ENCODE assay signal across 11 cellular contexts in the genomic region with DNA sequence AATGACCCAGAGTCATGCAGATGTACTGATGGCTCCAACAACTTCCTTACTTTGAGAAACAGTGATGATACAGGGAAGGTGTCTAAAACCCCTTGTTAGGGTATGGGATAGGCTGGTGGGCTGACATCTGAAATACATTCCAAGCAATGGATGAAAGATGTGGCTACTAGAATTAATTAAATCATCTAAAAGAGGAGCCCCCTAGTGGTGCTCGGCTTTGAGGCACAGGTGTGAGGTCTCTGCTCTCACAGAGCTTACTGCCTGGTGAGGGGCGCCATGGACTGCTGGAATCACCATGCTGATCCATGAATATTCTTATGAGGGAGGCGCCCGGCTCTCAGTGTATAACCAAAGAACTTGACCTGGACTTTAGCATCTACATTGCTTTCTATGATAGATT. TPM values are rescaled to one million over a fixed set of nuclear protein-coding genes. Genes with fewer than 3 reads are reported as not detected.
DNase-seq lines count a peak whose midpoint lies in the region; ATAC-seq, FAIRE-seq and TF ChIP-seq lines count a peak whose summit lies in the region.
"Had no signal": no experiment of that assay in that cellular context is flagged by ENCODE, and none has a peak within 500 bp of the region (broad histone marks: within the 10 kb centered on the region; RNA-seq: fewer than 3 reads in every experiment).

No MANE protein-coding gene starts in this region.

- H3K9me3 ChIP-seq in HEK293 (ENCODE audit: control insufficient read depth, insufficient read depth, low read depth, low read length) (no peaks in the 10 kb centered on the region), HepG2 (ENCODE audit: low read length) (no peaks in the 10 kb centered on the region)
- H3K9me3 ChIP-seq: right atrium auricular region had no signal

- 93% methylated on average over 4 of the region's 4 CpGs for WGBS in HepG2 (ENCODE audit: low lambda C conversion rate)

- no peak overlapping the region for H3K27ac ChIP-seq in HEK293 (ENCODE audit: extremely low read depth, low read depth, low read length)
- no peak overlapping the region for H3K27ac ChIP-seq in HepG2 (ENCODE audit: extremely low read length, insufficient read depth, low read length)
- H3K27ac ChIP-seq: right atrium auricular region, SK-N-MC had no signal

- H3K4me1 ChIP-seq in HEK293 (ENCODE audit: control insufficient read depth, insufficient read depth, low read length) (no peaks in the 10 kb centered on the region), HepG2 (ENCODE audit: insufficient read depth, low read length) (no peaks in the 10 kb centered on the region)
- H3K4me1 ChIP-seq: right atrium auricular region had no signal

- H3K9ac ChIP-seq in HepG2 (ENCODE audit: insufficient read depth, low read depth, low read length) = no peak overlapping the region

- ATAC-seq in HepG2 = peak; percentile 71
- ATAC-seq in GM21381 (IDR thresholded peaks at IDR 0.05; ENCODE audit: unreplicated experiment) = no peak
- no peak for ATAC-seq in GM19455 (IDR thresholded peaks at IDR 0.05; ENCODE audit: unreplicated experiment)

- no peak overlapping the region for H3K4me2 ChIP-seq in HepG2 (ENCODE audit: low read depth, low read length)

- TF ChIP-seq EP300 in HepG2 (IDR thresholded peaks at IDR 0.05; ENCODE audit: low read depth in 2 of 2, low read length in 2 of 2) (no peak), HepG2 (CRISPR knock-in tag; IDR thresholded peaks at IDR 0.05; ENCODE audit: borderline replicate concordance) (no peak)

- H3K4me3 ChIP-seq in HEK293 (ENCODE audit: low read depth, low read length) (no peak overlapping the region), HepG2 (replicated peaks in 1 of 3; ENCODE audit: insufficient read depth in 1 of 3, low read depth in 2 of 3, low read length in 3 of 3) (no peak overlapping the region)
- H3K4me3 ChIP-seq: right atrium auricular region, SK-N-MC had no signal

- CTCF ChIA-PET in HEK293 (lab: Yijun Ruan, JAX) (interaction anchor here (0.6 to 4.2 kb wide), 50 partner anchors 9 to 1444 kb away, joined by 3 to 23 read pairs (median 4); no protein-coding TSS in a partner anchor), HepG2 (lab: Yijun Ruan, JAX; ENCODE audit: low intra/inter-chr PET ratio, low total read pairs) (interaction anchor here (1.6 kb wide), 1 partner anchor 130 kb away, joined by 3 read pairs; no protein-coding TSS in a partner anchor)

- TF ChIP-seq CTCF in HEK293 (tag by site-specific recombination; IDR thresholded peaks at IDR 0.05) (0 out of 2 replicates have a peak, but pooled peaks have one; percentile 21), HepG2 (CRISPR knock-in tag; IDR thresholded peaks at IDR 0.05) (peak; percentile 43)

- no peaks in the 10 kb centered on the region for H3K27me3 ChIP-seq in HepG2 (ENCODE audit: control insufficient read depth in 1 of 2, insufficient read depth in 2 of 2, low read length in 2 of 2)
- H3K27me3 ChIP-seq: right atrium auricular region had no signal

- in situ Hi-C loops in HepG2 (cut with HindIII; ENCODE audit: extremely low pct_ligation_motif_present, low pct_unique_long_range_greater_than_20kb) = no loop called here

- H3K79me2 ChIP-seq in HepG2 (ENCODE audit: insufficient read depth, low read length) = peaks cover 2% of the 10 kb centered on the region

- no TSS peak for BruUV-seq in HepG2 (replicated peaks; lab: Mats Ljungman, UMichigan)

- POLR2A ChIA-PET in HEK293 (lab: Yijun Ruan, JAX) (interaction anchor here (0.5 kb wide), 1 partner anchor 8 kb away, joined by 3 read pairs; no protein-coding TSS in a partner anchor), HepG2 (lab: Yijun Ruan, JAX) (interaction anchor here (1.6 kb wide), 1 partner anchor 50 kb away, joined by 4 read pairs; no protein-coding TSS in a partner anchor)

- H4K20me1 ChIP-seq in HepG2 (ENCODE audit: insufficient read depth, low read length) = peaks cover 4% of the 10 kb centered on the region; the same call in 1 of the 2 replicates

- FAIRE-seq in HepG2 (lab: Jason Lieb, UNC) = no peak

- no peak for TF ChIP-seq RAD21 in HepG2 (CRISPR knock-in tag; IDR thresholded peaks at IDR 0.05)

- TF ChIP-seq POLR2A in HepG2 (IDR thresholded peaks at IDR 0.05; ENCODE audit: insufficient read depth in 1 of 2, low read depth in 2 of 2, low read length in 2 of 2) = no peak

- intact Hi-C loops in HepG2 (cut with micrococcal nuclease; ENCODE audit: unreplicated experiment) = no loop called here

- peak; percentile 27 for DNase-seq in COLO668 (lab: John Stamatoyannopoulos, UW; ENCODE audit: unreplicated experiment)
- peak; percentile 4 for DNase-seq in activated CD4-positive, alpha-beta T cell treated with anti-CD3 and anti-CD28 coated beads, Interleukin-2, amount 50 U/mL, for 1 hour
- DNase-seq in HepG2 (ENCODE audit: low spot score) = no peak
- no peak for DNase-seq in putamen (ENCODE audit: low spot score)
- no peak for DNase-seq in NCI-H187 treated with DMSO at 0.1 percent for 48 hours (lab: John Stamatoyannopoulos, UW)
- DNase-seq: effector CD4-positive, alpha-beta T cell had no signal

- H3K36me3 ChIP-seq in HEK293 (ENCODE audit: control insufficient read depth in 2 of 2, insufficient read depth in 1 of 2, low read length in 2 of 2) = no peaks in the 10 kb centered on the region
- H3K36me3 ChIP-seq in HepG2 (replicated peaks in 1 of 2; ENCODE audit: control insufficient read depth in 1 of 2, insufficient read depth in 2 of 2, low read length in 2 of 2) = peaks cover 3 to 9% of the 10 kb centered on the region in 2 experiments; a peak in 2 of 5 replicates
- H3K36me3 ChIP-seq: right atrium auricular region had no signal

- H2AFZ ChIP-seq in HepG2 (ENCODE audit: low read length) = no peak overlapping the region

TF ChIP-seq in HEK293, 187 proteins besides CTCF, POLR2A, EP300 and RAD21 (continues in another document):
- TF ChIP-seq KLF16 (tag by site-specific recombination; IDR thresholded peaks at IDR 0.05) (no peak), ZNF175 (tag by site-specific recombination; IDR thresholded peaks at IDR 0.05) (no peak), ZNF610 (tag by site-specific recombination; IDR thresholded peaks at IDR 0.05; ENCODE audit: borderline replicate concordance) (no peak), ZNF157 (tag by site-specific recombination; IDR thresholded peaks at IDR 0.05) (no peak), ZNF560 (tag by site-specific recombination; IDR thresholded peaks at IDR 0.05; ENCODE audit: borderline replicate concordance) (no peak), ZNF423 (tag by site-specific recombination; IDR thresholded peaks at IDR 0.05) (no peak)

TF ChIP-seq in HepG2, 621 proteins besides CTCF, POLR2A, EP300 and RAD21:
- no peak for TF ChIP-seq PCBP1 (IDR thresholded peaks at IDR 0.05; ENCODE audit: borderline replicate concordance, low read depth, low read length)
- no peak for TF ChIP-seq PRPF4 (IDR thresholded peaks at IDR 0.05; ENCODE audit: low read depth, low read length, poor library complexity, severe bottlenecking)
- no peak for TF ChIP-seq ZNF30 (CRISPR knock-in tag; IDR thresholded peaks at IDR 0.05)

RNA-seq across cellular contexts. Expression of a gene that starts 48.5 kb away (rescaled TPM):
- 27.1 and 37.9 TPM in 2 replicates for total RNA-seq in HepG2 (2016; rRNA removed; fragmentation: Illumina TruSeq; extraction: Trizol)
- 28.1 and 31.3 TPM in 2 replicates for total RNA-seq in HepG2 (2016; cell fraction: cytosol; rRNA removed; fragmentation: Illumina TruSeq; extraction: Trizol; ENCODE audit: low read depth)
- 27.0 and 27.4 TPM in 2 replicates for total RNA-seq in HepG2 (2016; cell fraction: insoluble cytoplasmic fraction; rRNA removed; fragmentation: Illumina TruSeq; extraction: Trizol)
- total RNA-seq in HepG2 (2016; cell fraction: membrane; rRNA removed; fragmentation: Illumina TruSeq; extraction: Trizol) = 74.8 and 75.1 TPM in 2 replicates
- 9.7 and 12.9 TPM in 2 replicates for total RNA-seq in HepG2 (2016; cell fraction: nucleus; rRNA removed; fragmentation: Illumina TruSeq; extraction: Trizol)
- 64.3 and 69.5 TPM in 2 replicates for polyA plus RNA-seq in HepG2 (2011; rRNA removed)
- 72.9 and 80.9 TPM in 2 replicates for polyA plus RNA-seq in HepG2 (2011; cell fraction: cytosol; rRNA removed)
- 15.1 and 22.2 TPM in 2 replicates for polyA plus RNA-seq in HepG2 (2011; cell fraction: nucleus; rRNA removed)
- polyA plus RNA-seq in HepG2 (2012) = 49.1 and 73.9 TPM in 2 replicates
- polyA plus RNA-seq in HepG2 (2016; cell fraction: cytosol; fragmentation: Illumina TruSeq; extraction: Trizol; ENCODE audit: low read depth) = 94.4 and 111 TPM in 2 replicates
- 59.8 and 79.1 TPM in 2 replicates for polyA plus RNA-seq in HepG2 (2016; cell fraction: insoluble cytoplasmic fraction; fragmentation: Illumina TruSeq; extraction: Trizol; ENCODE audit: low read depth)
- polyA plus RNA-seq in HepG2 (2016; cell fraction: membrane; fragmentation: Illumina TruSeq; extraction: Trizol; ENCODE audit: low read depth) = 164 and 165 TPM in 2 replicates
- 39.1 and 40.5 TPM in 2 replicates for polyA plus RNA-seq in HepG2 (2016; cell fraction: nucleus; fragmentation: Illumina TruSeq; extraction: Trizol; ENCODE audit: insufficient read depth, low read depth)
- polyA minus RNA-seq in HepG2 (2011; rRNA and poly(A)+ RNA removed; ENCODE audit: low replicate concordance) = 0.07 and 47.0 TPM in 2 replicates
- 35.9 and 45.7 TPM in 2 replicates for polyA minus RNA-seq in HepG2 (2011; cell fraction: cytosol; rRNA and poly(A)+ RNA removed)
- polyA minus RNA-seq in HepG2 (2011; cell fraction: nucleus; rRNA and poly(A)+ RNA removed) = 7.2 and 9.6 TPM in 2 replicates
- total RNA-seq: right atrium auricular region had no signal

Comparison
In these comparisons a context has a peak if more than half of its experiments do, and no peak if none do; other contexts are left out.
1. DNase-seq: peak in COLO668 (single experiment) and activated CD4-positive, alpha-beta T cell treated with anti-CD3 and anti-CD28 coated beads, Interleukin-2, amount 50 U/mL, for 1 hour (single experiment); none in HepG2 (single experiment), putamen (single experiment) and NCI-H187 treated with DMSO at 0.1 percent for 48 hours (single experiment).